Comparison of ENCODE assay signal across 13 cellular contexts in genomic region chr12:93363854-93364297, GRCh38. TPM values are rescaled to one million over a fixed set of nuclear protein-coding genes. Genes with fewer than 3 reads are reported as not detected.
A peak's percentile ranks its signal among the peaks of the same experiment; 100 is the strongest.
DNase-seq lines count a peak whose midpoint lies in the region; ATAC-seq, FAIRE-seq and TF ChIP-seq lines count a peak whose summit lies in the region.
"Had no signal": no experiment of that assay in that cellular context is flagged by ENCODE, and none has a peak within 500 bp of the region (broad histone marks: within the 10 kb centered on the region; RNA-seq: fewer than 3 reads in every experiment).

No MANE protein-coding gene starts in this region.

- RAD21 ChIA-PET in GM12878 (lab: Charles Lee; ENCODE audit: unreplicated experiment), result interaction anchor here (0.6 to 3.1 kb wide), 11 partner anchors 11 to 389 kb away, joined by 3 to 22 read pairs (median 5); no protein-coding TSS in a partner anchor

- TF ChIP-seq RAD21 in GM12878 (IDR thresholded peaks at IDR 0.05; ENCODE audit: insufficient read depth, low read depth, low read length), result no peak

- SMC1A ChIA-PET in GM12878 (lab: Charles Lee; ENCODE audit: uncharacterized antibody, unreplicated experiment), result interaction anchor here (0.6 to 2.7 kb wide), 16 partner anchors 10 to 377 kb away, joined by 3 to 12 read pairs (median 4); no protein-coding TSS in a partner anchor

- no peak overlapping the region for H3K9ac ChIP-seq in GM12878 (ENCODE audit: control insufficient read depth, insufficient read depth, low read length)

- peak; percentile 77 for FAIRE-seq in GM12878 (lab: Jason Lieb, UNC)

- H3K4me1 ChIP-seq in GM12878 (ENCODE audit: control insufficient read depth, insufficient read depth, low read length), result peaks cover 16% of the 10 kb centered on the region

- H3K27me3 ChIP-seq in GM12878 (replicated peaks in 1 of 2; ENCODE audit: control insufficient read depth in 2 of 2, insufficient read depth in 2 of 2, low read length in 1 of 2), result no peaks in the 10 kb centered on the region

- in situ Hi-C loops in GM12878 (cut with MboI), result no loop called here

- no peaks in the 10 kb centered on the region for H4K20me1 ChIP-seq in GM12878 (ENCODE audit: control insufficient read depth, insufficient read depth)

- BruUV-seq in GM12878 (replicated peaks; lab: Mats Ljungman, UMichigan), result no TSS peak

- CTCF ChIA-PET in GM12878 (lab: Yijun Ruan, JAX), result interaction anchor here (0.9 to 1.9 kb wide), 11 partner anchors 10 to 376 kb away, joined by 3 to 6 read pairs (median 3); no protein-coding TSS in a partner anchor

- TF ChIP-seq POLR2A in GM12878 (IDR thresholded peaks at IDR 0.05; ENCODE audit: low read depth, low read length), result no peak

- no peaks in the 10 kb centered on the region for H3K36me3 ChIP-seq in GM12878 (ENCODE audit: control insufficient read depth in 2 of 2, insufficient read depth in 2 of 2, low read length in 1 of 2)

- whole genome bisulfite sequencing in GM12878 (ENCODE audit: insufficient coverage, insufficient replicate concordance, low lambda C conversion rate, missing lambda C conversion rate), result 35% methylated on average over 3 of the region's 3 CpGs

- DNase-seq in KG1 (lab: John Stamatoyannopoulos, UW) (peak; percentile 32), GM12878 (ENCODE audit: low read depth, low spot score) (no peak), A172 (ENCODE audit: low spot score) (no peak), SW 1271 (lab: John Stamatoyannopoulos, UW) (no peak), hepatic stellate cell (ENCODE audit: low spot score) (no peak)
- DNase-seq: anterior cingulate cortex, DMS79, NCI-H526 treated with DMSO at 0.1 percent for 48 hours, posterior cingulate gyrus had no signal

- H3K4me2 ChIP-seq in GM12878 (ENCODE audit: control insufficient read depth, insufficient read depth), result no peak overlapping the region

- no peaks in the 10 kb centered on the region for H3K79me2 ChIP-seq in GM12878 (ENCODE audit: control insufficient read depth, insufficient read depth, low read length)

- TF ChIP-seq CTCF in GM12878 (IDR thresholded peaks at IDR 0.05 in 2 of 3, conservative IDR thresholded peaks at IDR 0.05 in 1 of 3; ENCODE audit: control insufficient read depth in 2 of 3, extremely low read depth in 1 of 3, insufficient read depth in 1 of 3, low read depth in 3 of 3, low read length in 3 of 3), result no peak

- TF ChIP-seq EP300 in GM12878 (IDR thresholded peaks at IDR 0.05; ENCODE audit: borderline replicate concordance in 1 of 2, control insufficient read depth in 1 of 2, low read depth in 2 of 2, low read length in 2 of 2), result no peak

- ATAC-seq in GM18502 (IDR thresholded peaks at IDR 0.05; ENCODE audit: poor library complexity, unreplicated experiment) (peak; percentile 75), GM21619 (IDR thresholded peaks at IDR 0.05; ENCODE audit: unreplicated experiment) (peak; percentile 71), GM12878 (peak; percentile 96), HG03439 (IDR thresholded peaks at IDR 0.05; ENCODE audit: unreplicated experiment) (no peak)
- ATAC-seq: esophagus mucosa had no signal

- POLR2A ChIA-PET in GM12878 (lab: Charles Lee), result interaction anchor here (0.5 to 1.1 kb wide), 3 partner anchors 17 to 225 kb away, joined by 3 to 4 read pairs (median 3); no protein-coding TSS in a partner anchor

- H2AFZ ChIP-seq in GM12878 (ENCODE audit: control insufficient read depth, low read depth, low read length), result peak overlapping the region; percentile 61

- intact Hi-C loops in GM12878 (cut with micrococcal nuclease; ENCODE audit: unreplicated experiment), result no loop called here

- H3K27ac ChIP-seq in GM12878 (ENCODE audit: control insufficient read depth, insufficient read depth), result no peak overlapping the region; the same call in 1 of the 2 replicates

- H3K4me3 ChIP-seq in GM12878, result no peak overlapping the region

- no peaks in the 10 kb centered on the region for H3K9me3 ChIP-seq in GM12878 (replicated peaks; ENCODE audit: control insufficient read depth, insufficient read depth, low read length)

TF ChIP-seq in GM12878, 131 proteins besides CTCF, POLR2A, EP300 and RAD21 (continues in another document):
- peak; percentile 59; the same call in 1 of the 2 replicates for TF ChIP-seq MTA2 (IDR thresholded peaks at IDR 0.05; ENCODE audit: low read depth)
- peak; percentile 27; the same call in 1 of the 2 replicates for TF ChIP-seq ZNF24 (IDR thresholded peaks at IDR 0.05)
- no peak for TF ChIP-seq PKNOX1 (IDR thresholded peaks at IDR 0.05)
- 0 out of 2 replicates have a peak, but pooled peaks have one; percentile 53 for TF ChIP-seq CBFB (IDR thresholded peaks at IDR 0.05; ENCODE audit: low read depth)
- TF ChIP-seq GABPA (IDR thresholded peaks at IDR 0.05; ENCODE audit: low read depth), result no peak
- TF ChIP-seq USF1 (IDR thresholded peaks at IDR 0.05; ENCODE audit: borderline replicate concordance, extremely low read length, insufficient read depth, low read depth, low read length), result no peak
- TF ChIP-seq RBBP5 (conservative IDR thresholded peaks at IDR 0.05), result no peak
- peak; percentile 40; the same call in 1 of the 2 replicates for TF ChIP-seq DPF2 (IDR thresholded peaks at IDR 0.05)
- TF ChIP-seq RAD51 (IDR thresholded peaks at IDR 0.05), result 0 out of 2 replicates have a peak, but pooled peaks have one; percentile 10
- TF ChIP-seq USF2 (IDR thresholded peaks at IDR 0.05; ENCODE audit: borderline replicate concordance, low read depth, low read length), result no peak
- peak; percentile 63 for TF ChIP-seq MLLT1 (IDR thresholded peaks at IDR 0.05)
- no peak for TF ChIP-seq ZBED1 (IDR thresholded peaks at IDR 0.05; ENCODE audit: borderline replicate concordance)
- no peak for TF ChIP-seq JUND (IDR thresholded peaks at IDR 0.05; ENCODE audit: low read depth, low read length)
- no peak for TF ChIP-seq HDAC2 (IDR thresholded peaks at IDR 0.05)
- TF ChIP-seq IKZF2 (IDR thresholded peaks at IDR 0.05), result peak; percentile 61 to 67
- 0 out of 2 replicates have a peak, but pooled peaks have one; percentile 34 for TF ChIP-seq NR2F1 (conservative IDR thresholded peaks at IDR 0.05)
- no peak for TF ChIP-seq SP1 (IDR thresholded peaks at IDR 0.05; ENCODE audit: low read depth, low read length)

RNA-seq across cellular contexts. Expression of gene NUDT4, which starts 13.8 kb away (rescaled TPM):
- total RNA-seq in GM12878 (2013; cell fraction: nucleolus; rRNA removed), result 56.5 and 57.3 TPM in 2 replicates
- 70.4 and 77.0 TPM in 2 replicates for total RNA-seq in GM12878 (2014; rRNA removed)
- total RNA-seq in GM12878 (2014; rRNA removed; fragmentation: Illumina TruSeq; extraction: Trizol), result 89.9 and 91.6 TPM in 2 replicates
- total RNA-seq in GM12878 (2021), result 81.1 and 82.9 TPM in 2 replicates
- 27.8 TPM for polyA plus RNA-seq in GM12878 (2011; ENCODE audit: low read depth)
- polyA plus RNA-seq in GM12878 (2011; rRNA removed), result 61.8 and 103 TPM in 2 replicates
- polyA plus RNA-seq in GM12878 (2011; cell fraction: cytosol; rRNA removed), result 20.3 and 24.5 TPM in 2 replicates
- 9.7 and 12.0 TPM in 2 replicates for polyA plus RNA-seq in GM12878 (2011; cell fraction: nucleus; rRNA removed)
- 60.5 and 61.5 TPM in 2 replicates for polyA plus RNA-seq in GM12878 (2012)
- polyA plus RNA-seq in GM12878 (2014; fragmentation: Illumina TruSeq; extraction: Trizol), result 84.0 and 110 TPM in 2 replicates
- polyA plus RNA-seq in GM12878 (2014; fragmentation: Nextera tagmentation; extraction: Ambion mirVana), result 10 to 100 TPM; 26.6 to 36.6 TPM
- polyA plus RNA-seq in GM12878 (2014; rRNA removed), result 53.3 and 56.8 TPM in 2 replicates
- polyA plus RNA-seq in GM12878 (2016; fragmentation: Nextera tagmentation; extraction: Ambion mirVana), result 10 to 100 TPM; 27.0 to 64.4 TPM
- 27.8 and 40.1 TPM in 2 replicates for polyA minus RNA-seq in GM12878 (2011; rRNA and poly(A)+ RNA removed)
- polyA minus RNA-seq in GM12878 (2011; cell fraction: cytosol; rRNA and poly(A)+ RNA removed), result 21.4 and 23.3 TPM in 2 replicates
- 11.8 and 22.6 TPM in 2 replicates for polyA minus RNA-seq in GM12878 (2011; cell fraction: nucleus; rRNA and poly(A)+ RNA removed)
- 25.6 and 26.3 TPM in 2 replicates for total RNA-seq in A172 (2014; rRNA removed; shearing (Covaris generic))
